1 cellular context compared by ENCODE assay signal in the genomic region with DNA sequence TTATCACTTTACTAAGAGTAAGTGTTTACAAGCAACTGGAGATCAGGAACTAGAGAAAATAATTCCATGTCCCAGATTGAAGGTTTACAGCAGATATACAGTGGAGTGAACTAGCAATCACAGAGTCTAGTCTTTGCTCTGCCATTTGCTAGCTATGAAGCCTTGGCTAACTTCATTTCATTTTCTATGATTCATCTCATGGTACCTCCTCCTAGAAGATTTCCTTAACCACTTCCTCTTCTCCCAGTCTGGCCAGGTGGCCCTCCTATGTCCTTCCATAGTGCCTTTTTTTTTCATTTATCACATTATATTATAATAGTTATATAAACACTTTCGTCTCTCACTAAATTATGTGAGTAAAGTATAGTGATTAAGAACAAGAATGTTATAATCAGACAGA.
TF ChIP-seq lines count a peak whose summit lies in the region.

No MANE protein-coding gene starts in this region.

TF ChIP-seq in IMR-90, 13 proteins besides CTCF, POLR2A, EP300 and RAD21:
- TF ChIP-seq CEBPB (IDR thresholded peaks at IDR 0.05; ENCODE audit: low read depth, low read length) (no peak), RCOR1 (IDR thresholded peaks at IDR 0.05; ENCODE audit: insufficient replicate concordance, low read length) (no peak), MXI1 (IDR thresholded peaks at IDR 0.05; ENCODE audit: borderline replicate concordance, low read depth, low read length) (no peak), FOS (IDR thresholded peaks at IDR 0.05; ENCODE audit: low read depth, low read length) (no peak), RFX5 (IDR thresholded peaks at IDR 0.05; ENCODE audit: low read depth, low read length) (no peak), MAZ (IDR thresholded peaks at IDR 0.05; ENCODE audit: borderline replicate concordance, low read depth, low read length) (no peak), CHD1 (IDR thresholded peaks at IDR 0.05; ENCODE audit: low read depth, low read length) (no peak), NFE2L2 (IDR thresholded peaks at IDR 0.05; ENCODE audit: low read depth, low read length) (no peak), MAFK (IDR thresholded peaks at IDR 0.05; ENCODE audit: low read depth, low read length) (no peak), SMC3 (IDR thresholded peaks at IDR 0.05; ENCODE audit: low read depth, low read length) (no peak), ELK1 (IDR thresholded peaks at IDR 0.05; ENCODE audit: borderline replicate concordance, low read depth, low read length) (no peak), BHLHE40 (IDR thresholded peaks at IDR 0.05; ENCODE audit: low read depth, low read length) (no peak)
- TF ChIP-seq, protein P1, sequence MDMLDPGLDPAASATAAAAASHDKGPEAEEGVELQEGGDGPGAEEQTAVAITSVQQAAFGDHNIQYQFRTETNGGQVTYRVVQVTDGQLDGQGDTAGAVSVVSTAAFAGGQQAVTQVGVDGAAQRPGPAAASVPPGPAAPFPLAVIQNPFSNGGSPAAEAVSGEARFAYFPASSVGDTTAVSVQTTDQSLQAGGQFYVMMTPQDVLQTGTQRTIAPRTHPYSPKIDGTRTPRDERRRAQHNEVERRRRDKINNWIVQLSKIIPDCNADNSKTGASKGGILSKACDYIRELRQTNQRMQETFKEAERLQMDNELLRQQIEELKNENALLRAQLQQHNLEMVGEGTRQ (IDR thresholded peaks at IDR 0.05; ENCODE audit: low read depth, low read length), result no peak
TF ChIP-seq in IMR-90: peak in this region for 0.
